9 cellular contexts compared by ENCODE assay signal in genomic region chr16:86044241-86044671, GRCh38.
DNase-seq lines count a peak whose midpoint lies in the region; ATAC-seq and TF ChIP-seq lines count a peak whose summit lies in the region.
"Had no signal": no experiment of that assay in that cellular context is flagged by ENCODE, and none has a peak within 500 bp of the region (broad histone marks: within the 10 kb centered on the region; RNA-seq: fewer than 3 reads in every experiment).

No MANE protein-coding gene starts in this region.

- no peak overlapping the region for H3K4ac ChIP-seq in H9 (ENCODE audit: low read depth, low read length)

- H3K9me3 ChIP-seq in H9 (ENCODE audit: control insufficient read depth, low read depth, low read length): no peaks in the 10 kb centered on the region
- H3K9me3 ChIP-seq in osteoblast (ENCODE audit: low read depth, low read length): no peaks in the 10 kb centered on the region

- H3K27ac Mint-ChIP-seq in H9: no peak overlapping the region

- TF ChIP-seq CTCF in AG10803 (conservative IDR thresholded peaks at IDR 0.05; ENCODE audit: low read length): peak; percentile 52
- TF ChIP-seq CTCF in H9 (conservative IDR thresholded peaks at IDR 0.05): peak; percentile 90
- TF ChIP-seq CTCF in osteoblast (IDR thresholded peaks at IDR 0.05; ENCODE audit: extremely low read depth, low read depth, low read length): peak; percentile 49

- H4K91ac ChIP-seq in H9 (ENCODE audit: insufficient read length, low read depth, low read length): no peak overlapping the region

- no peak overlapping the region for H3K14ac ChIP-seq in H9 (ENCODE audit: insufficient read depth, low read length)

- no peaks in the 10 kb centered on the region for H3K23me2 ChIP-seq in H9 (ENCODE audit: insufficient read length, low read depth, low read length, poor library complexity, severe bottlenecking)

- H4K20me1 ChIP-seq in H9 (ENCODE audit: control insufficient read depth, insufficient read depth, insufficient read length) (no peaks in the 10 kb centered on the region), osteoblast (ENCODE audit: insufficient read depth, low read length) (no peaks in the 10 kb centered on the region)

- H3K36me3 Mint-ChIP-seq in H9 (ENCODE audit: insufficient read depth in 1 of 3, low read depth in 3 of 3): no peaks in the 10 kb centered on the region

- H3K4me3 ChIP-seq in AG10803 (ENCODE audit: low read length): no peak overlapping the region
- no peak overlapping the region for H3K4me3 ChIP-seq in osteoblast (ENCODE audit: insufficient read depth, low read length)

- DNase-seq in AG10803 (ENCODE audit: low read depth) (peak; percentile 18), H9 (peak; percentile 86), UCSD-AML1 (lab: John Stamatoyannopoulos, UW; ENCODE audit: unreplicated experiment) (peak; percentile 77), erythroblast (lab: John Stamatoyannopoulos, UW) (peak; percentile 59 to 74), osteoblast (ENCODE audit: insufficient read length, low spot score, missing footprints) (peak; percentile 84), Ammon's horn (ENCODE audit: low spot score) (no peak), GF-D8 (lab: John Stamatoyannopoulos, UW) (no peak)

- H2BK20ac ChIP-seq in H9 (ENCODE audit: low read depth, low read length, poor library complexity, severe bottlenecking): no peak overlapping the region

- H3K4me1 ChIP-seq in H9 (ENCODE audit: insufficient read depth, low read length): no peaks in the 10 kb centered on the region; the same call in 1 of the 2 replicates
- no peaks in the 10 kb centered on the region for H3K4me1 ChIP-seq in osteoblast (ENCODE audit: insufficient read depth, low read length)

- H2BK12ac ChIP-seq in H9 (ENCODE audit: insufficient read length, low read depth, low read length): no peak overlapping the region

- H3K36me3 ChIP-seq in osteoblast (ENCODE audit: insufficient read depth, low read length): no peaks in the 10 kb centered on the region

- H3T11ph ChIP-seq in H9 (ENCODE audit: low read length): no peak overlapping the region

- H3K27me3 ChIP-seq in H9 (ENCODE audit: insufficient read depth, low read length) (no peaks in the 10 kb centered on the region), osteoblast (ENCODE audit: insufficient read depth, low read length) (peaks cover 34% of the 10 kb centered on the region)

- ATAC-seq in GM18870 (IDR thresholded peaks at IDR 0.05; ENCODE audit: unreplicated experiment): no peak

- H2AK5ac ChIP-seq in H9 (ENCODE audit: insufficient read length, low read length): no peak overlapping the region

- H3K9me3 Mint-ChIP-seq in H9: peaks cover 0 to 5% of the 10 kb centered on the region in 2 experiments; a peak in 2 of 5 replicates

- no peak overlapping the region for H2AFZ ChIP-seq in H9 (ENCODE audit: low read length)
- no peak overlapping the region for H2AFZ ChIP-seq in osteoblast (ENCODE audit: low read length)

- H3K79me2 ChIP-seq in H9 (ENCODE audit: insufficient read depth, low read length) (no peaks in the 10 kb centered on the region), osteoblast (ENCODE audit: insufficient read depth, low read length) (no peaks in the 10 kb centered on the region)

- no peaks in the 10 kb centered on the region for H3K79me1 ChIP-seq in H9 (ENCODE audit: insufficient read depth, low read depth, low read length, poor library complexity, severe bottlenecking)

- H3K27ac ChIP-seq in H9 (ENCODE audit: insufficient read length, low read depth, low read length) (no peak overlapping the region), osteoblast (ENCODE audit: low read depth, low read length) (no peak overlapping the region)
- H3K27ac ChIP-seq: epithelial cell of prostate had no signal

- no peak overlapping the region for H3K18ac ChIP-seq in H9 (ENCODE audit: insufficient read length, low read depth, low read length)

- WGBS in H9 (ENCODE audit: extremely low coverage, insufficient read length, low lambda C conversion rate): no CpG with 5 or more reads among the region's 11 CpGs

- H3K9ac ChIP-seq in H9 (ENCODE audit: extremely low read depth, insufficient read length, low read length): no peak overlapping the region

- H3K4me2 ChIP-seq in H9 (ENCODE audit: insufficient read depth, insufficient read length, low read length) (no peak overlapping the region), osteoblast (ENCODE audit: insufficient read depth, low read length) (no peak overlapping the region)

- H4K5ac ChIP-seq in H9 (ENCODE audit: insufficient read length, low read depth, low read length): no peak overlapping the region

- H3K27me3 Mint-ChIP-seq in H9 (ENCODE audit: low read depth): peaks cover 50% of the 10 kb centered on the region

- no peak for TF ChIP-seq POLR2A in erythroblast (IDR thresholded peaks at IDR 0.05; ENCODE audit: low read length)

- no peak overlapping the region for H2BK5ac ChIP-seq in H9 (ENCODE audit: insufficient read length, low read length)

- no peak overlapping the region for H4K8ac ChIP-seq in H9 (replicated peaks; ENCODE audit: insufficient read length, low read depth, low read length)

- H2BK15ac ChIP-seq in H9 (ENCODE audit: low read depth, low read length): no peak overlapping the region

- no peak overlapping the region for H3K56ac ChIP-seq in H9 (ENCODE audit: insufficient read length, low read depth, low read length)

- H3K4me1 Mint-ChIP-seq in H9: peaks cover 13 to 24% of the 10 kb centered on the region in 2 experiments

- H2BK120ac ChIP-seq in H9 (ENCODE audit: low read depth, low read length, poor library complexity, severe bottlenecking): no peak overlapping the region

- H3K23ac ChIP-seq in H9 (ENCODE audit: insufficient read length, low read depth, low read length): no peak overlapping the region

- no peak overlapping the region for H3K4me3 Mint-ChIP-seq in H9

Comparison
In these comparisons a context has a peak if more than half of its experiments do, and no peak if none do; other contexts are left out.
1. DNase-seq: peak in AG10803 (single experiment), H9 (single experiment), UCSD-AML1 (single experiment), erythroblast (2 of 2) and osteoblast (single experiment); none in Ammon's horn (single experiment) and GF-D8 (single experiment).
2. Peak in every context shown above with its lines, with median percentiles within 50 percentile points of each other: CTCF ChIP-seq.